12 cellular contexts compared by ENCODE assay signal in genomic region chr13:98664047-98664446, GRCh38.
DNase-seq lines count a peak whose midpoint lies in the region; ATAC-seq, FAIRE-seq and TF ChIP-seq lines count a peak whose summit lies in the region.
"Had no signal": no experiment of that assay in that cellular context is flagged by ENCODE, and none has a peak within 500 bp of the region (broad histone marks: within the 10 kb centered on the region; RNA-seq: fewer than 3 reads in every experiment).

No MANE protein-coding gene starts in this region.

- peaks cover 3% of the 10 kb centered on the region for H3K27me3 ChIP-seq in keratinocyte (ENCODE audit: control insufficient read depth, extremely low read depth, insufficient read depth, low read length)
- H3K27me3 ChIP-seq: dorsolateral prefrontal cortex had no signal

- no peak overlapping the region for H3K27ac ChIP-seq in keratinocyte (ENCODE audit: control insufficient read depth, insufficient read depth, low read length)
- H3K27ac ChIP-seq: C4-2B, dorsolateral prefrontal cortex had no signal

- no peak for TF ChIP-seq CTCF in keratinocyte (optimal IDR thresholded peaks at IDR 0.05 in 1 of 3, IDR thresholded peaks at IDR 0.05 in 1 of 3, conservative IDR thresholded peaks at IDR 0.05 in 1 of 3; ENCODE audit: extremely low read depth in 1 of 3, insufficient read depth in 2 of 3, low read length in 3 of 3)

- peak overlapping the region; percentile 21 to 51 for H3K4me3 Mint-ChIP-seq in activated T-cell treated with anti-CD3 and anti-CD28 coated beads, Interleukin-2, amount 50 U/mL, for 72 hours
- peak overlapping the region; percentile 8 for H3K4me3 Mint-ChIP-seq in stimulated activated naive CD8-positive, alpha-beta T cell treated with anti-CD3 and anti-CD28 coated beads, Interleukin-15, Interleukin-2, amounts not matched to agents 100 ng/mL and 50 ng/mL, for 24 hours
- H3K4me3 Mint-ChIP-seq: neural crest cell had no signal

- no peaks in the 10 kb centered on the region for H3K9me1 ChIP-seq in keratinocyte (ENCODE audit: control insufficient read depth, extremely low read depth, insufficient read depth, low read length)

- H3K9ac ChIP-seq in keratinocyte (ENCODE audit: control insufficient read depth, extremely low read depth, insufficient read depth, low read length): no peak overlapping the region

- H3K27ac Mint-ChIP-seq in activated T-cell treated with anti-CD3 and anti-CD28 coated beads, Interleukin-2, amount 50 U/mL, for 72 hours: peak overlapping the region; percentile 54
- H3K27ac Mint-ChIP-seq in stimulated activated naive CD8-positive, alpha-beta T cell treated with anti-CD3 and anti-CD28 coated beads, Interleukin-15, Interleukin-2, amounts not matched to agents 100 ng/mL and 50 ng/mL, for 24 hours: peak overlapping the region; percentile 47

- H3K9me3 Mint-ChIP-seq in activated T-cell treated with anti-CD3 and anti-CD28 coated beads, Interleukin-2, amount 50 U/mL, for 72 hours: no peaks in the 10 kb centered on the region
- no peaks in the 10 kb centered on the region for H3K9me3 Mint-ChIP-seq in stimulated activated naive CD8-positive, alpha-beta T cell treated with anti-CD3 and anti-CD28 coated beads, Interleukin-15, Interleukin-2, amounts not matched to agents 100 ng/mL and 50 ng/mL, for 24 hours

- H3K36me3 ChIP-seq in keratinocyte (ENCODE audit: control insufficient read depth in 2 of 2, extremely low read depth in 1 of 2, insufficient read depth in 2 of 2, low read length in 2 of 2): no peaks in the 10 kb centered on the region

- no peaks in the 10 kb centered on the region for H3K79me2 ChIP-seq in keratinocyte (ENCODE audit: control insufficient read depth, insufficient read depth, low read length)

- no peaks in the 10 kb centered on the region for H3K9me3 ChIP-seq in keratinocyte (ENCODE audit: control insufficient read depth, low read depth, low read length)

- no peaks in the 10 kb centered on the region for H4K20me1 ChIP-seq in keratinocyte (ENCODE audit: control insufficient read depth, extremely low read depth, insufficient read depth, low read length)

- H3K4me3 ChIP-seq in keratinocyte (ENCODE audit: control insufficient read depth in 2 of 3, extremely low read depth in 1 of 3, insufficient read depth in 2 of 3, low read depth in 1 of 3, low read length in 3 of 3): no peak overlapping the region
- H3K4me3 ChIP-seq: dorsolateral prefrontal cortex had no signal

- H3K4me1 ChIP-seq in keratinocyte (ENCODE audit: control insufficient read depth, extremely low read depth, insufficient read depth, low read length): no peaks in the 10 kb centered on the region

- FAIRE-seq in keratinocyte (lab: Jason Lieb, UNC): peak; percentile 78

- H2AFZ ChIP-seq in keratinocyte (ENCODE audit: control insufficient read depth, low read length): no peak overlapping the region

- peak; percentile 24 for DNase-seq in activated CD4-positive, alpha-beta T cell treated with anti-CD3 and anti-CD28 coated beads for 1 hour
- DNase-seq in activated CD4-positive, alpha-beta T cell treated with anti-CD3 and anti-CD28 coated beads, Interleukin-2, amount 50 U/mL, for 1 hour: no peak
- DNase-seq in activated T-cell treated with anti-CD3 and anti-CD28 coated beads, Interleukin-2, amount 50 U/mL, for 72 hours: peak; percentile 75 to 77
- DNase-seq in keratinocyte (ENCODE audit: low read depth, low spot score) (no peak), midbrain (lab: John Stamatoyannopoulos, UW) (no peak)
- DNase-seq: NCI-H774 had no signal

- no peak overlapping the region for H3K4me2 ChIP-seq in keratinocyte (ENCODE audit: control insufficient read depth, extremely low read depth, insufficient read depth, low read depth, low read length)

- H3K27me3 Mint-ChIP-seq in activated T-cell treated with anti-CD3 and anti-CD28 coated beads, Interleukin-2, amount 50 U/mL, for 72 hours (ENCODE audit: low read depth): peaks cover 29% of the 10 kb centered on the region
- peaks cover 22% of the 10 kb centered on the region for H3K27me3 Mint-ChIP-seq in stimulated activated naive CD8-positive, alpha-beta T cell treated with anti-CD3 and anti-CD28 coated beads, Interleukin-15, Interleukin-2, amounts not matched to agents 100 ng/mL and 50 ng/mL, for 24 hours

- peaks cover 24% of the 10 kb centered on the region for H3K4me1 Mint-ChIP-seq in activated T-cell treated with anti-CD3 and anti-CD28 coated beads, Interleukin-2, amount 50 U/mL, for 72 hours (ENCODE audit: low read depth)
- peaks cover 24% of the 10 kb centered on the region for H3K4me1 Mint-ChIP-seq in stimulated activated naive CD8-positive, alpha-beta T cell treated with anti-CD3 and anti-CD28 coated beads, Interleukin-15, Interleukin-2, amounts not matched to agents 100 ng/mL and 50 ng/mL, for 24 hours (ENCODE audit: low read depth)
- H3K4me1 Mint-ChIP-seq: neural crest cell had no signal

- dilution Hi-C loops in keratinocyte (cut with MboI; ENCODE audit: extremely low pct_ligation_motif_present, low sequenced_read_pairs): no loop called here

- no peaks in the 10 kb centered on the region for H3K36me3 Mint-ChIP-seq in activated T-cell treated with anti-CD3 and anti-CD28 coated beads, Interleukin-2, amount 50 U/mL, for 72 hours (ENCODE audit: insufficient read depth in 2 of 2)
- no peaks in the 10 kb centered on the region for H3K36me3 Mint-ChIP-seq in stimulated activated naive CD8-positive, alpha-beta T cell treated with anti-CD3 and anti-CD28 coated beads, Interleukin-15, Interleukin-2, amounts not matched to agents 100 ng/mL and 50 ng/mL, for 24 hours (ENCODE audit: low read depth)

- peak; percentile 99 to 100 for ATAC-seq in activated T-cell treated with anti-CD3 and anti-CD28 coated beads, Interleukin-2, amount 50 U/mL, for 72 hours (replicated peaks in 1 of 2)
- ATAC-seq in HG03139 (IDR thresholded peaks at IDR 0.05; ENCODE audit: unreplicated experiment): no peak
- no peak for ATAC-seq in GM18907 (IDR thresholded peaks at IDR 0.05; ENCODE audit: unreplicated experiment)

Comparison
In these comparisons a context has a peak if more than half of its experiments do, and no peak if none do; other contexts are left out.
1. DNase-seq: peak in activated CD4-positive, alpha-beta T cell treated with anti-CD3 and anti-CD28 coated beads for 1 hour (single experiment) and activated T-cell treated with anti-CD3 and anti-CD28 coated beads, Interleukin-2, amount 50 U/mL, for 72 hours (2 of 2); none in activated CD4-positive, alpha-beta T cell treated with anti-CD3 and anti-CD28 coated beads, Interleukin-2, amount 50 U/mL, for 1 hour (single experiment), keratinocyte (single experiment) and midbrain (single experiment).
2. ATAC-seq: peak in activated T-cell treated with anti-CD3 and anti-CD28 coated beads, Interleukin-2, amount 50 U/mL, for 72 hours (2 of 2); none in HG03139 (single experiment) and GM18907 (single experiment).